1 cellular context compared by ENCODE assay signal in genomic region chr9:127904888-127905728, GRCh38.
A peak's percentile ranks its signal among the peaks of the same experiment; 100 is the strongest.
TF ChIP-seq lines count a peak whose summit lies in the region.

No MANE protein-coding gene starts in this region.

TF ChIP-seq in HepG2, 621 proteins besides CTCF, POLR2A, EP300 and RAD21:
- no peak for TF ChIP-seq ZNF441 (CRISPR knock-in tag; IDR thresholded peaks at IDR 0.05; ENCODE audit: borderline replicate concordance)
- TF ChIP-seq ZNF883 (CRISPR knock-in tag; IDR thresholded peaks at IDR 0.05; ENCODE audit: not compliant biosample characterization), result peak; percentile 55
- TF ChIP-seq BCL3 (CRISPR knock-in tag; IDR thresholded peaks at IDR 0.05), result 0 out of 2 replicates have a peak, but pooled peaks have one; percentile 56
- TF ChIP-seq MAF1 (CRISPR knock-in tag; IDR thresholded peaks at IDR 0.05; ENCODE audit: borderline replicate concordance), result no peak
- no peak for TF ChIP-seq MAFK (conservative IDR thresholded peaks at IDR 0.05 in 1 of 2, IDR thresholded peaks at IDR 0.05 in 1 of 2; ENCODE audit: low read length in 2 of 2)
- TF ChIP-seq PHF8 (CRISPR knock-in tag; IDR thresholded peaks at IDR 0.05), result peak; percentile 35; the same call in 1 of the 2 replicates
- TF ChIP-seq POLR2G (IDR thresholded peaks at IDR 0.05; ENCODE audit: low read depth, low read length), result no peak
- no peak for TF ChIP-seq RORA (CRISPR knock-in tag; IDR thresholded peaks at IDR 0.05)
- TF ChIP-seq ZNF407 (CRISPR knock-in tag; IDR thresholded peaks at IDR 0.05; ENCODE audit: not compliant biosample characterization), result peak; percentile 28
- 0 out of 2 replicates have a peak, but pooled peaks have one; percentile 20 for TF ChIP-seq ZFP91 (CRISPR knock-in tag; IDR thresholded peaks at IDR 0.05; ENCODE audit: borderline replicate concordance)
- TF ChIP-seq E2F5 (CRISPR knock-in tag; conservative IDR thresholded peaks at IDR 0.05), result no peak
- no peak for TF ChIP-seq ZNF616 (CRISPR knock-in tag; IDR thresholded peaks at IDR 0.05; ENCODE audit: low read depth)
- TF ChIP-seq KAT8 (CRISPR knock-in tag; IDR thresholded peaks at IDR 0.05), result peak; percentile 11; the same call in 1 of the 2 replicates
- TF ChIP-seq GATA4 (IDR thresholded peaks at IDR 0.05; ENCODE audit: borderline replicate concordance, low read depth), result no peak
- TF ChIP-seq ZSCAN22 (CRISPR knock-in tag; IDR thresholded peaks at IDR 0.05), result no peak
TF ChIP-seq in HepG2: peak in this region for 6.
